Comparison of ENCODE assay signal across 22 cellular contexts in the genomic region with DNA sequence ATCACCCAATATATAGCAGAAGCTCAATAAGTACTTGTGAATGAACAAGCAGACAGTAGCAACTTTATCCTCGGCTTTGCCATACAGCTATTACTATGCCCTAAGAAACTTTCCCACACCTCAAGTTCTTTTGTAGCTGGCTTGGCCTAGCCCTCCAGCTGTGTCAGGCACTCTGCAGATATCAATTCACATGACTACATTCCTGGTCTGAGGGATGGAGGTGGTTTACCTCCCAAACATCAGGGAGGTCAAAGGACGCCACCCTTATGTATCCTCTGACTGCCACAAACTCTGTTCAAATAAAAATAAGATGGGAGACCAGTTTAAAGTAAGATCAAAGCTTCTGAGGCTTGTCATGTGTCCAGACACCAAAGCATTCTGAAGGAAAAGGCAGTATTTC.
"Had no signal": no experiment of that assay in that cellular context is flagged by ENCODE, and none has a peak within 500 bp of the region (broad histone marks: within the 10 kb centered on the region; RNA-seq: fewer than 3 reads in every experiment).

No MANE protein-coding gene starts in this region.

- H3K27me3 ChIP-seq: left lung, ovary, suprapubic skin, transverse colon, vagina had no signal

- H3K4me2 ChIP-seq: smooth muscle cell had no signal

- H3K9me3 ChIP-seq: left lung, ovary, suprapubic skin, transverse colon, vagina had no signal

- FAIRE-seq: frontal cortex, kidney had no signal

- ATAC-seq: effector memory CD8-positive, alpha-beta T cell; left lung; naive thymus-derived CD4-positive, alpha-beta T cell; sciatic nerve; stimulated activated naive CD8-positive, alpha-beta T cell treated with anti-CD3 and anti-CD28 coated beads, Interleukin-15, amount 100 ng/mL, for 72 hours had no signal

- DNase-seq: cortex of kidney; effector memory CD8-positive, alpha-beta T cell; kidney; left lung; mesenchymal stem cell; midbrain; naive thymus-derived CD4-positive, alpha-beta T cell; nephron progenitor cell; occipital lobe; ovary; stimulated activated CD4-positive, alpha-beta T cell treated with anti-CD3 and anti-CD28 coated beads, Interleukin-12 subunit alpha, Interleukin-12 subunit beta, amount 100 ng/mL, for 4 hours; stimulated activated CD4-positive, alpha-beta T cell treated with anti-CD3 and anti-CD28 coated beads, Interleukin-1b, Interleukin-23, amount 100 ng/mL, for 48 hours; stimulated activated CD4-positive, alpha-beta T cell treated with anti-CD3 and anti-CD28 coated beads, Interleukin-4, amount 100 ng/mL, for 1 hour; stimulated activated CD8-positive, alpha-beta memory T cell treated with anti-CD3 and anti-CD28 coated beads, Interleukin-4, amount 100 ng/mL, for 48 hours; stimulated activated naive CD4-positive, alpha-beta T cell; stimulated activated naive CD8-positive, alpha-beta T cell treated with anti-CD3 and anti-CD28 coated beads, Interleukin-15, amount 100 ng/mL, for 72 hours; transverse colon had no signal

- H3K36me3 ChIP-seq: left lung, ovary, suprapubic skin, transverse colon, vagina had no signal

- H3K27ac ChIP-seq: left lung, ovary, suprapubic skin, transverse colon, vagina had no signal

- H3K4me3 ChIP-seq: left lung, ovary, smooth muscle cell, suprapubic skin, transverse colon, vagina had no signal

- H3K4me1 ChIP-seq: left lung, suprapubic skin, transverse colon, vagina had no signal
